In genomic region chr4:178090640-178091411, GRCh38 we compare ENCODE assay signal across 2 cellular contexts.
TF ChIP-seq lines count a peak whose summit lies in the region.

No MANE protein-coding gene starts in this region.

TF ChIP-seq in A549, 52 proteins besides CTCF, POLR2A, EP300 and RAD21:
- TF ChIP-seq ELK1 (IDR thresholded peaks at IDR 0.05; ENCODE audit: low read depth, low read length) = no peak
- TF ChIP-seq TFCP2L1 (CRISPR knock-in tag; IDR thresholded peaks at IDR 0.05) = no peak
- no peak for TF ChIP-seq PHF8 (IDR thresholded peaks at IDR 0.05; ENCODE audit: borderline replicate concordance, low read depth)
- TF ChIP-seq KDM5A (IDR thresholded peaks at IDR 0.05) = no peak
- TF ChIP-seq FOXS1 (CRISPR knock-in tag; IDR thresholded peaks at IDR 0.05) = no peak
- TF ChIP-seq, protein P1, sequence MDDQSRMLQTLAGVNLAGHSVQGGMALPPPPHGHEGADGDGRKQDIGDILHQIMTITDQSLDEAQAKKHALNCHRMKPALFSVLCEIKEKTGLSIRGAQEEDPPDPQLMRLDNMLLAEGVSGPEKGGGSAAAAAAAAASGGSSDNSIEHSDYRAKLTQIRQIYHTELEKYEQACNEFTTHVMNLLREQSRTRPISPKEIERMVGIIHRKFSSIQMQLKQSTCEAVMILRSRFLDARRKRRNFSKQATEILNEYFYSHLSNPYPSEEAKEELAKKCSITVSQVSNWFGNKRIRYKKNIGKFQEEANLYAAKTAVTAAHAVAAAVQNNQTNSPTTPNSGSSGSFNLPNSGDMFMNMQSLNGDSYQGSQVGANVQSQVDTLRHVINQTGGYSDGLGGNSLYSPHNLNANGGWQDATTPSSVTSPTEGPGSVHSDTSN (IDR thresholded peaks at IDR 0.05) = no peak
- TF ChIP-seq JUNB (IDR thresholded peaks at IDR 0.05) = no peak
- no peak for TF ChIP-seq MAZ (IDR thresholded peaks at IDR 0.05; ENCODE audit: borderline replicate concordance, low read depth, low read length)
- no peak for TF ChIP-seq FOSL2 (IDR thresholded peaks at IDR 0.05)
- TF ChIP-seq FOSL2 (CRISPR knock-in tag; IDR thresholded peaks at IDR 0.05) = no peak

TF ChIP-seq in IMR-90, 13 proteins besides CTCF, POLR2A, EP300 and RAD21:
- TF ChIP-seq ELK1 (IDR thresholded peaks at IDR 0.05; ENCODE audit: borderline replicate concordance, low read depth, low read length) (no peak), CEBPB (IDR thresholded peaks at IDR 0.05; ENCODE audit: low read depth, low read length) (no peak), RCOR1 (IDR thresholded peaks at IDR 0.05; ENCODE audit: insufficient replicate concordance, low read length) (no peak), MAZ (IDR thresholded peaks at IDR 0.05; ENCODE audit: borderline replicate concordance, low read depth, low read length) (no peak), NFE2L2 (IDR thresholded peaks at IDR 0.05; ENCODE audit: low read depth, low read length) (no peak)
- TF ChIP-seq, protein P2, sequence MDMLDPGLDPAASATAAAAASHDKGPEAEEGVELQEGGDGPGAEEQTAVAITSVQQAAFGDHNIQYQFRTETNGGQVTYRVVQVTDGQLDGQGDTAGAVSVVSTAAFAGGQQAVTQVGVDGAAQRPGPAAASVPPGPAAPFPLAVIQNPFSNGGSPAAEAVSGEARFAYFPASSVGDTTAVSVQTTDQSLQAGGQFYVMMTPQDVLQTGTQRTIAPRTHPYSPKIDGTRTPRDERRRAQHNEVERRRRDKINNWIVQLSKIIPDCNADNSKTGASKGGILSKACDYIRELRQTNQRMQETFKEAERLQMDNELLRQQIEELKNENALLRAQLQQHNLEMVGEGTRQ (IDR thresholded peaks at IDR 0.05; ENCODE audit: low read depth, low read length) = no peak
